ENCODE assay signal across 22 cellular contexts in genomic region chr2:160753331-160753654, GRCh38.
A peak's percentile ranks its signal among the peaks of the same experiment; 100 is the strongest.
DNase-seq lines count a peak whose midpoint lies in the region; ATAC-seq, FAIRE-seq and TF ChIP-seq lines count a peak whose summit lies in the region.
"Had no signal": no experiment of that assay in that cellular context is flagged by ENCODE, and none has a peak within 500 bp of the region (broad histone marks: within the 10 kb centered on the region; RNA-seq: fewer than 3 reads in every experiment).

No MANE protein-coding gene starts in this region.

- H3K4me1 Mint-ChIP-seq in MCF 10A (ENCODE audit: insufficient read depth, unreplicated experiment) (peaks cover 21% of the 10 kb centered on the region), type B pancreatic cell (ENCODE audit: unreplicated experiment) (peaks cover 7% of the 10 kb centered on the region)
- H3K4me1 Mint-ChIP-seq: B cell had no signal

- no peak overlapping the region for H3K27ac ChIP-seq in breast epithelium
- H3K27ac ChIP-seq in foreskin keratinocyte = peak overlapping the region; percentile 59
- H3K27ac ChIP-seq in gastrocnemius medialis = no peak overlapping the region
- H3K27ac ChIP-seq: 22Rv1 had no signal

- H3K27ac Mint-ChIP-seq in MCF 10A (ENCODE audit: low read depth, unreplicated experiment) (peak overlapping the region; percentile 78), type B pancreatic cell (peak overlapping the region; percentile 71)
- H3K27ac Mint-ChIP-seq: B cell had no signal

- H3K9me3 ChIP-seq in breast epithelium = peaks cover 6 to 14% of the 10 kb centered on the region in 2 donors
- peaks cover 0 to 5% (median 0%) of the 10 kb centered on the region in 3 donors for H3K9me3 ChIP-seq in gastrocnemius medialis

- no peak for FAIRE-seq in RCC 7860 (lab: Jason Lieb, UNC)

- H3K9me3 Mint-ChIP-seq in MCF 10A (ENCODE audit: unreplicated experiment) (peaks cover 8% of the 10 kb centered on the region), type B pancreatic cell (no peaks in the 10 kb centered on the region)

- no peak for TF ChIP-seq POLR2A in breast epithelium (IDR thresholded peaks at IDR 0.05)
- no peak for TF ChIP-seq POLR2A in gastrocnemius medialis (IDR thresholded peaks at IDR 0.05)

- H3K36me3 Mint-ChIP-seq in MCF 10A (ENCODE audit: insufficient read depth, unreplicated experiment) (no peaks in the 10 kb centered on the region), type B pancreatic cell (no peaks in the 10 kb centered on the region)

- in situ Hi-C loops in gastrocnemius medialis (cut with MboI; ENCODE audit: low sequenced_read_pairs in 4 of 4) = no loop called here

- no peak overlapping the region for H3K4me3 ChIP-seq in breast epithelium
- H3K4me3 ChIP-seq in gastrocnemius medialis = no peak overlapping the region

- TF ChIP-seq CTCF in MCF 10A (IDR thresholded peaks at IDR 0.05; ENCODE audit: unreplicated experiment) = no peak
- TF ChIP-seq CTCF in breast epithelium (IDR thresholded peaks at IDR 0.05) = no peak
- no peak for TF ChIP-seq CTCF in foreskin keratinocyte (conservative IDR thresholded peaks at IDR 0.05)
- TF ChIP-seq CTCF in type B pancreatic cell (conservative IDR thresholded peaks at IDR 0.05) = no peak
- TF ChIP-seq CTCF in gastrocnemius medialis (IDR thresholded peaks at IDR 0.05 in 4 of 5, conservative IDR thresholded peaks at IDR 0.05 in 1 of 5) = no peak

- DNase-seq in MCF 10A (ENCODE audit: unreplicated experiment) (no peak), breast epithelium (ENCODE audit: low spot score in 2 of 2) (no peak), RCC 7860 (ENCODE audit: low spot score) (peak; percentile 31), foreskin keratinocyte (no peak), type B pancreatic cell (ENCODE audit: extremely low spot score, unreplicated experiment) (no peak), gastrocnemius medialis (no peak), LoVo (ENCODE audit: low spot score) (no peak)
- DNase-seq: Caco-2, DMS153, GF-D8, H7, Kasumi-1, NCI-H1105, NCI-H1694, NCI-H2081 treated with DMSO at 0.1 percent for 48 hours, NCI-H446 treated with DMSO at 0.1 percent for 48 hours, NCI-H69, SHP77 treated with DMSO at 0.1 percent for 48 hours, SK-N-SH had no signal

- BruUV-seq in MCF 10A (replicated peaks; lab: Mats Ljungman, UMichigan) = no TSS peak

- no peak overlapping the region for H3K4me3 Mint-ChIP-seq in MCF 10A (ENCODE audit: unreplicated experiment)
- no peak overlapping the region for H3K4me3 Mint-ChIP-seq in type B pancreatic cell
- H3K4me3 Mint-ChIP-seq: B cell had no signal

- POLR2A ChIA-PET in MCF 10A (lab: Yijun Ruan, JAX) = no interaction called here

- no peaks in the 10 kb centered on the region for H3K27me3 Mint-ChIP-seq in MCF 10A (ENCODE audit: insufficient read depth, unreplicated experiment)
- H3K27me3 Mint-ChIP-seq in type B pancreatic cell = no peaks in the 10 kb centered on the region

- CTCF ChIA-PET in MCF 10A (lab: Yijun Ruan, JAX) = no interaction called here

- ATAC-seq in foreskin keratinocyte (no peak), gastrocnemius medialis (no peak), GM21723 (IDR thresholded peaks at IDR 0.05; ENCODE audit: unreplicated experiment) (no peak)

- no peaks in the 10 kb centered on the region for H3K4me1 ChIP-seq in breast epithelium
- H3K4me1 ChIP-seq in foreskin keratinocyte = peaks cover 39% of the 10 kb centered on the region
- H3K4me1 ChIP-seq in gastrocnemius medialis = no peaks in the 10 kb centered on the region

- H3K27me3 ChIP-seq in breast epithelium (no peaks in the 10 kb centered on the region), foreskin keratinocyte (no peaks in the 10 kb centered on the region), gastrocnemius medialis (peaks cover 0 to 2% (median 0%) of the 10 kb centered on the region in 3 donors)

- intact Hi-C loops in MCF 10A (cut with micrococcal nuclease) (no loop called here), breast epithelium (cut with DNase I; ENCODE audit: low total_unique reads) (no loop called here), gastrocnemius medialis (cut with DNase I; ENCODE audit: low total_unique reads) (no loop called here)

- no peaks in the 10 kb centered on the region for H3K36me3 ChIP-seq in breast epithelium
- no peaks in the 10 kb centered on the region for H3K36me3 ChIP-seq in gastrocnemius medialis
